ENCODE assay signal across 9 cellular contexts in genomic region chr3:128496602-128497304, GRCh38. TPM values are rescaled to one million over a fixed set of nuclear protein-coding genes. Genes with fewer than 3 reads are reported as not detected.
DNase-seq lines count a peak whose midpoint lies in the region; ATAC-seq and TF ChIP-seq lines count a peak whose summit lies in the region.
"Had no signal": no experiment of that assay in that cellular context is flagged by ENCODE, and none has a peak within 500 bp of the region (broad histone marks: within the 10 kb centered on the region; RNA-seq: fewer than 3 reads in every experiment).

No MANE protein-coding gene starts in this region.

- TF ChIP-seq EP300 in upper lobe of left lung (IDR thresholded peaks at IDR 0.05), result no peak

- peaks cover 24 to 56% (median 28%) of the 10 kb centered on the region in 4 donors for H3K4me1 ChIP-seq in upper lobe of left lung

- TF ChIP-seq POLR2A in upper lobe of left lung (IDR thresholded peaks at IDR 0.05), result no peak

- 31 to 43% methylated on average over 29 to 33 of the region's 45 CpGs for WGBS in upper lobe of left lung, 2 donors

- no peak overlapping the region for H3K27ac Mint-ChIP-seq in activated CD4-positive, alpha-beta T cell treated with anti-CD3 and anti-CD28 coated beads, Interleukin-2, amount 10 ng/mL, durations not matched to agents 7 days and 5 days
- no peak overlapping the region for H3K27ac Mint-ChIP-seq in activated naive CD8-positive, alpha-beta T cell treated with anti-CD3 and anti-CD28 coated beads, Interleukin-2, amount 50 U/mL, for 24 hours

- no peak for TF ChIP-seq CTCF in upper lobe of left lung (IDR thresholded peaks at IDR 0.05)

- no peak for ATAC-seq in activated naive CD8-positive, alpha-beta T cell treated with anti-CD3 and anti-CD28 coated beads, Interleukin-2, amount 50 U/mL, for 24 hours
- ATAC-seq in left colon (peak; percentile 13), upper lobe of left lung (ENCODE audit: low FRiP score in 2 of 2) (peak; percentile 2 to 26), HG03571 (IDR thresholded peaks at IDR 0.05; ENCODE audit: unreplicated experiment) (no peak)

- POLR2A ChIA-PET in activated CD4-positive, alpha-beta T cell treated with anti-CD3 and anti-CD28 coated beads, Interleukin-2, amount 10 ng/mL, durations not matched to agents 7 days and 5 days (lab: Charles Lee), result no interaction called here

- peaks cover 0 to 48% (median 22%) of the 10 kb centered on the region in 4 donors for H3K27me3 ChIP-seq in upper lobe of left lung

- H3K9me3 Mint-ChIP-seq in activated CD4-positive, alpha-beta T cell treated with anti-CD3 and anti-CD28 coated beads, Interleukin-2, amount 10 ng/mL, durations not matched to agents 7 days and 5 days, result no peaks in the 10 kb centered on the region
- H3K9me3 Mint-ChIP-seq in activated naive CD8-positive, alpha-beta T cell treated with anti-CD3 and anti-CD28 coated beads, Interleukin-2, amount 50 U/mL, for 24 hours, result no peaks in the 10 kb centered on the region

- CTCF ChIA-PET in activated CD4-positive, alpha-beta T cell treated with anti-CD3 and anti-CD28 coated beads, Interleukin-2, amount 10 ng/mL, durations not matched to agents 7 days and 5 days (lab: Charles Lee), result interaction anchor here (0.8 to 1.7 kb wide), 8 partner anchors 14 to 108 kb away, joined by 3 to 5 read pairs (median 4); no protein-coding TSS in a partner anchor

- H3K36me3 Mint-ChIP-seq in activated CD4-positive, alpha-beta T cell treated with anti-CD3 and anti-CD28 coated beads, Interleukin-2, amount 10 ng/mL, durations not matched to agents 7 days and 5 days (ENCODE audit: low read depth), result no peaks in the 10 kb centered on the region
- no peaks in the 10 kb centered on the region for H3K36me3 Mint-ChIP-seq in activated naive CD8-positive, alpha-beta T cell treated with anti-CD3 and anti-CD28 coated beads, Interleukin-2, amount 50 U/mL, for 24 hours (ENCODE audit: low read depth)

- peak overlapping the region; percentile 27 to 59 (median 47) for H3K27ac ChIP-seq in upper lobe of left lung

- no peaks in the 10 kb centered on the region for H3K9me3 ChIP-seq in upper lobe of left lung

- peaks cover 7% of the 10 kb centered on the region for H3K4me1 Mint-ChIP-seq in activated CD4-positive, alpha-beta T cell treated with anti-CD3 and anti-CD28 coated beads, Interleukin-2, amount 10 ng/mL, durations not matched to agents 7 days and 5 days
- H3K4me1 Mint-ChIP-seq in activated naive CD8-positive, alpha-beta T cell treated with anti-CD3 and anti-CD28 coated beads, Interleukin-2, amount 50 U/mL, for 24 hours, result peaks cover 10% of the 10 kb centered on the region

- H3K4me3 Mint-ChIP-seq in activated CD4-positive, alpha-beta T cell treated with anti-CD3 and anti-CD28 coated beads, Interleukin-2, amount 10 ng/mL, durations not matched to agents 7 days and 5 days, result peak overlapping the region; percentile 62
- H3K4me3 Mint-ChIP-seq in activated naive CD8-positive, alpha-beta T cell treated with anti-CD3 and anti-CD28 coated beads, Interleukin-2, amount 50 U/mL, for 24 hours, result peak overlapping the region; percentile 65

- intact Hi-C loops in left colon (cut with DNase I, micrococcal nuclease), result loop anchor here in 1 of 2 donors (5.0 to 10.0 kb wide), 2 partner anchors 69 to 402 kb away; no protein-coding TSS in a partner anchor

- DNase-seq in activated CD4-positive, alpha-beta T cell treated with anti-CD3 and anti-CD28 coated beads, Interleukin-2, amount 10 ng/mL, durations not matched to agents 7 days and 5 days, result no peak
- no peak for DNase-seq in activated CD4-positive, alpha-beta T cell treated with anti-CD3 and anti-CD28 coated beads for 4 hours
- no peak for DNase-seq in activated naive CD8-positive, alpha-beta T cell treated with anti-CD3 and anti-CD28 coated beads, Interleukin-2, amount 50 U/mL, for 24 hours
- DNase-seq in left colon (no peak), upper lobe of left lung (peak; percentile 22 to 80), SW480 (ENCODE audit: low spot score) (no peak)
- DNase-seq in stimulated activated CD4-positive, alpha-beta T cell treated with anti-CD3 and anti-CD28 coated beads, Interleukin-2, amount 100 ng/mL, for 48 hours, result no peak

- H3K27me3 Mint-ChIP-seq in activated CD4-positive, alpha-beta T cell treated with anti-CD3 and anti-CD28 coated beads, Interleukin-2, amount 10 ng/mL, durations not matched to agents 7 days and 5 days, result peaks cover 66% of the 10 kb centered on the region
- peaks cover 58% of the 10 kb centered on the region for H3K27me3 Mint-ChIP-seq in activated naive CD8-positive, alpha-beta T cell treated with anti-CD3 and anti-CD28 coated beads, Interleukin-2, amount 50 U/mL, for 24 hours

- peaks cover 0 to 8% (median 0%) of the 10 kb centered on the region in 4 donors for H3K36me3 ChIP-seq in upper lobe of left lung

- H3K4me3 ChIP-seq in upper lobe of left lung, result peak overlapping the region in 3 of 4 donors; percentile 40 to 63 (median 62)

RNA-seq across cellular contexts. Expression of gene GATA2, which starts 3.8 kb away (rescaled TPM):
- total RNA-seq in activated CD4-positive, alpha-beta T cell treated with anti-CD3 and anti-CD28 coated beads, Interleukin-2, amount 10 ng/mL, durations not matched to agents 7 days and 5 days, result not detected
- total RNA-seq in left colon (1 to 10 TPM; 2.6 to 6.0 TPM), upper lobe of left lung (10 to 100 TPM; 17.8 to 97.0 (median 63.0) TPM)

RNA-seq across cellular contexts. Expression of gene DNAJB8, which starts 30.1 kb away (rescaled TPM):
- not detected for total RNA-seq in activated CD4-positive, alpha-beta T cell treated with anti-CD3 and anti-CD28 coated beads, Interleukin-2, amount 10 ng/mL, durations not matched to agents 7 days and 5 days
- total RNA-seq in left colon (not detected), upper lobe of left lung (not detected)
- total RNA-seq: HT1080 had no signal

Comparison
In these comparisons a context has a peak if more than half of its experiments do, and no peak if none do; other contexts are left out.
1. DNase-seq: peak in upper lobe of left lung (2 of 2); none in activated CD4-positive, alpha-beta T cell treated with anti-CD3 and anti-CD28 coated beads, Interleukin-2, amount 10 ng/mL, durations not matched to agents 7 days and 5 days (single experiment), activated CD4-positive, alpha-beta T cell treated with anti-CD3 and anti-CD28 coated beads for 4 hours (0 of 2), activated naive CD8-positive, alpha-beta T cell treated with anti-CD3 and anti-CD28 coated beads, Interleukin-2, amount 50 U/mL, for 24 hours (single experiment), left colon (0 of 2), stimulated activated CD4-positive, alpha-beta T cell treated with anti-CD3 and anti-CD28 coated beads, Interleukin-2, amount 100 ng/mL, for 48 hours (0 of 2) and SW480 (single experiment).
2. ATAC-seq: peak in left colon (single experiment) and upper lobe of left lung (2 of 2); none in activated naive CD8-positive, alpha-beta T cell treated with anti-CD3 and anti-CD28 coated beads, Interleukin-2, amount 50 U/mL, for 24 hours (single experiment) and HG03571 (single experiment).